Comparison of ENCODE assay signal across 13 cellular contexts in the genomic region with DNA sequence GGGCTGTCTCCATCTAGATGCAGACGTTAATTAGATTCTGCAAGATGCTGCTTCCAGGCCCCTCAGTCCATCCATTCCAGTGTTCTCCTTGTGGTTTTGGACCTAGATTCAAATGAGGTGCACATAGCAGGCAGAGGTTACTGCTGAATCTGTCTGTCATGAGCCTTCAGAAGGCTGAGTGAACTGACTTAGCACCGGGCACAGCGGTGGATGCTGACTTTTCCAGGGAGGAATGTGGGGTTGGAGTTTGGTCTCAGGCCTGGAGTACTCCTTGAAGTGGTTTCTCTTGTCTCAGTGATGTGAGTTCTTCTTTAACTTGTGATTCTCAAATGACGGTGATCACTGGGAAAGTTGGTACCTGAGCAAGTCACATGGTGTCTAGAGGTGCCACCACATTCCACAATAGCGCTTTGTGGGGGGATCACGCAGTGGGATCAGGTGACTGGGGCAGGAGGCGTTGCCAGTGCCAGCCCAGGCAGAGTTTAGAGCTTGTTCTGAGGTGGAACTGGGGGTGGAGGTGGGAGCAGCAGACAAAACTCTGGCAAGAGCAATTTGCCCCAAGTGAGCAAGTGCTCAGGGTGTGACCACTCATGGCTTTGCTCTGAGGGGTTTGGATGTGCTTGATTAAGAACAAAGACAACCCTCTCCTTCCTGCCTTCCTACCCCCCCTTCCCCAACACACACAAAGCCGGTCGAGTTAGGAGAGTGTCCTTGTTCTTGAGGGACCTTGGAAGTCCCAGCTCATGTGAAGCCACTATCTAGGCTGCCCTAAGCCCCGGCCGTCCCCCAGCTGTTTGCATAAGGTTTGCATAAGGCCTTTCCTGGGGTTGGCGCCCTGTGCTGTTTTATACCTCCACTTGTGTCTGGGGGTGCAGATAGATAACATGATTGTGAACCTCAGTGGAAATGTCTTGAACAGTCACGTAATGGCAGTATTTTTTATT. TPM values are rescaled to one million over a fixed set of nuclear protein-coding genes. Genes with fewer than 3 reads are reported as not detected.
DNase-seq lines count a peak whose midpoint lies in the region; ATAC-seq and TF ChIP-seq lines count a peak whose summit lies in the region.
"Had no signal": no experiment of that assay in that cellular context is flagged by ENCODE, and none has a peak within 500 bp of the region (broad histone marks: within the 10 kb centered on the region; RNA-seq: fewer than 3 reads in every experiment).

No MANE protein-coding gene starts in this region.

- no peak for ATAC-seq in GM19467 (IDR thresholded peaks at IDR 0.05; ENCODE audit: unreplicated experiment)

- H3K9me2 ChIP-seq in Loucy (replicated peaks; ENCODE audit: low read depth, low read length) = no peaks in the 10 kb centered on the region

- H3K9me3 ChIP-seq in Loucy (ENCODE audit: insufficient read depth, low read depth, low read length) = no peaks in the 10 kb centered on the region
- H3K9me3 ChIP-seq in adrenal gland (replicated peaks in 1 of 3) = no peaks in the 10 kb centered on the region
- H3K9me3 ChIP-seq: sigmoid colon had no signal

- H3K36me3 ChIP-seq in Loucy (ENCODE audit: insufficient read depth, low read length) (peaks cover 15% of the 10 kb centered on the region; the same call in 1 of the 2 replicates), adrenal gland (replicated peaks in 1 of 2) (peaks cover 0 to 20% of the 10 kb centered on the region in 2 donors)

- no peaks in the 10 kb centered on the region for H3K27me3 ChIP-seq in Loucy (ENCODE audit: insufficient read depth, low read length, poor library complexity, severe bottlenecking)
- no peaks in the 10 kb centered on the region for H3K27me3 ChIP-seq in adrenal gland
- H3K27me3 ChIP-seq: sigmoid colon had no signal

- H3K36me3 Mint-ChIP-seq in T-helper 2 cell treated with Interferon-gamma antibody and Interleukin-4, amounts not matched to agents 5 μg/mL and 100 μg/mL, for 36 hours (ENCODE audit: low read depth) = peaks cover 29% of the 10 kb centered on the region
- no peaks in the 10 kb centered on the region for H3K36me3 Mint-ChIP-seq in neural crest cell (ENCODE audit: low read depth)

- H3F3A ChIP-seq in Loucy (ENCODE audit: low read depth) = 0 out of 2 replicates have a peak, but pooled peaks cover 3% of the 10 kb centered on the region

- H4K20me1 ChIP-seq in Loucy (ENCODE audit: insufficient read depth, low read length, poor library complexity, severe bottlenecking) = peaks cover 2% of the 10 kb centered on the region

- 51 to 62% (median 57%) methylated on average over 12 to 13 of the region's 13 CpGs for WGBS in adrenal gland, 4 donors

- H3K4me3 Mint-ChIP-seq in T-helper 2 cell treated with Interferon-gamma antibody and Interleukin-4, amounts not matched to agents 5 μg/mL and 100 μg/mL, for 36 hours = no peak overlapping the region
- H3K4me3 Mint-ChIP-seq in neural crest cell = no peak overlapping the region

- DNase-seq in T-helper 2 cell treated with Interferon-gamma antibody and Interleukin-4, amounts not matched to agents 5 μg/mL and 100 μg/mL, for 36 hours (ENCODE audit: low spot score) = no peak
- DNase-seq in T-helper 2 cell = no peak
- peak in 6 of 7 donors; percentile 55 to 76 (median 63) for DNase-seq in adrenal gland
- DNase-seq in neural crest cell (ENCODE audit: low read depth, low spot score) = no peak
- DNase-seq in NCI-H2196 (lab: John Stamatoyannopoulos, UW; ENCODE audit: unreplicated experiment) = no peak
- no peak for DNase-seq in Kasumi-1 (lab: John Stamatoyannopoulos, UW)
- DNase-seq: cerebellar nuclear complex, mesendoderm, NCI-H2029, SHP77, sigmoid colon had no signal

- no peak for TF ChIP-seq CTCF in Loucy (conservative IDR thresholded peaks at IDR 0.05; ENCODE audit: low read length)
- no peak for TF ChIP-seq CTCF in adrenal gland (IDR thresholded peaks at IDR 0.05)
- no peak for TF ChIP-seq CTCF in neural crest cell (conservative IDR thresholded peaks at IDR 0.05)

- H3K9me3 Mint-ChIP-seq in T-helper 2 cell treated with Interferon-gamma antibody and Interleukin-4, amounts not matched to agents 5 μg/mL and 100 μg/mL, for 36 hours = no peaks in the 10 kb centered on the region
- no peaks in the 10 kb centered on the region for H3K9me3 Mint-ChIP-seq in neural crest cell

- intact Hi-C loops in adrenal gland (cut with DNase I) = no loop called here

- peaks cover 25% of the 10 kb centered on the region for H3K4me1 ChIP-seq in Loucy (ENCODE audit: insufficient read depth, low read length, poor library complexity, severe bottlenecking)
- H3K4me1 ChIP-seq in adrenal gland (replicated peaks in 1 of 2) = peaks cover 62 to 94% of the 10 kb centered on the region in 2 donors

- peaks cover 21% of the 10 kb centered on the region for H3K4me1 Mint-ChIP-seq in T-helper 2 cell treated with Interferon-gamma antibody and Interleukin-4, amounts not matched to agents 5 μg/mL and 100 μg/mL, for 36 hours (ENCODE audit: low read depth)
- peaks cover 13% of the 10 kb centered on the region for H3K4me1 Mint-ChIP-seq in neural crest cell

- H3K4me2 ChIP-seq in Loucy (ENCODE audit: low read depth, low read length, poor library complexity, severe bottlenecking) = peak overlapping the region; percentile 31

- TF ChIP-seq POLR2A in adrenal gland (IDR thresholded peaks at IDR 0.05) = no peak

- H3K79me2 ChIP-seq in Loucy (ENCODE audit: insufficient read depth, low read length) = peaks cover 63% of the 10 kb centered on the region

- H3K27ac Mint-ChIP-seq in T-helper 2 cell treated with Interferon-gamma antibody and Interleukin-4, amounts not matched to agents 5 μg/mL and 100 μg/mL, for 36 hours = peak overlapping the region; percentile 17
- peak overlapping the region; percentile 27 for H3K27ac Mint-ChIP-seq in neural crest cell (ENCODE audit: unreplicated experiment)

- peak overlapping the region; percentile 4 to 96 (median 88) for H3K27ac ChIP-seq in adrenal gland

- H3K4me3 ChIP-seq in Loucy (ENCODE audit: low read length, poor library complexity, severe bottlenecking) (peak overlapping the region; percentile 1), adrenal gland (no peak overlapping the region)
- H3K4me3 ChIP-seq: sigmoid colon had no signal

- no peaks in the 10 kb centered on the region for H3K27me3 Mint-ChIP-seq in T-helper 2 cell treated with Interferon-gamma antibody and Interleukin-4, amounts not matched to agents 5 μg/mL and 100 μg/mL, for 36 hours (ENCODE audit: low read depth)
- H3K27me3 Mint-ChIP-seq in neural crest cell (ENCODE audit: low read depth) = no peaks in the 10 kb centered on the region

- no peak overlapping the region for H3K9ac ChIP-seq in Loucy (ENCODE audit: low read depth, low read length, poor library complexity, severe bottlenecking)

- H2AFZ ChIP-seq in Loucy (ENCODE audit: low read length) = no peak overlapping the region

RNA-seq across cellular contexts. Expression of a gene that starts 25.1 kb away (rescaled TPM):
- 100 to 1,000 TPM in 1 of 8 donors, 10 to 100 TPM in 7; 60.5 to 180 (median 83.2) TPM for total RNA-seq in adrenal gland
- 10 to 100 TPM; 10.2 to 25.8 (median 25.7) TPM for polyA plus RNA-seq in adrenal gland
- 2.1 and 2.4 TPM in 2 replicates for total RNA-seq in neural crest cell

Comparison
In these comparisons a context has a peak if more than half of its experiments do, and no peak if none do; other contexts are left out.
1. DNase-seq: peak in adrenal gland (6 of 7); none in T-helper 2 cell treated with Interferon-gamma antibody and Interleukin-4, amounts not matched to agents 5 μg/mL and 100 μg/mL, for 36 hours (single experiment), T-helper 2 cell (0 of 5), neural crest cell (single experiment), NCI-H2196 (single experiment) and Kasumi-1 (0 of 2).
2. RNA of a gene that starts 25.1 kb away (total RNA-seq): 60.5 to 180 TPM in adrenal gland; 2.1 to 2.4 TPM in neural crest cell; every median in the first group is over 10 times any median in the second.